ENCODE assay signal across 30 cellular contexts in genomic region chr13:101447852-101448251, GRCh38. TPM values are rescaled to one million over a fixed set of nuclear protein-coding genes. Genes with fewer than 3 reads are reported as not detected.
DNase-seq lines count a peak whose midpoint lies in the region; ATAC-seq, FAIRE-seq and TF ChIP-seq lines count a peak whose summit lies in the region.
"Had no signal": no experiment of that assay in that cellular context is flagged by ENCODE, and none has a peak within 500 bp of the region (broad histone marks: within the 10 kb centered on the region; RNA-seq: fewer than 3 reads in every experiment).

No MANE protein-coding gene starts in this region.

- H3K9me3 ChIP-seq in lower lobe of right lung: no peaks in the 10 kb centered on the region
- H3K9me3 ChIP-seq: ascending aorta, HAP-1, heart right ventricle, prostate gland, sigmoid colon had no signal

- H3K4me3 ChIP-seq in bronchial epithelial cell (ENCODE audit: low read depth, low read length): no peak overlapping the region
- H3K4me3 ChIP-seq in lower lobe of right lung: no peak overlapping the region
- H3K4me3 ChIP-seq: ascending aorta, HAP-1, heart right ventricle, prostate gland, sigmoid colon had no signal

- no peak for ATAC-seq in natural killer cell
- ATAC-seq in lower lobe of right lung: no peak
- ATAC-seq: activated CD8-positive, alpha-beta T cell treated with anti-CD3 and anti-CD28 coated beads, Interleukin-2, amount 10 ng/mL, durations not matched to agents 7 days and 5 days; heart right ventricle; left colon; PC-3; stimulated activated memory B cell treated with anti-CD40 and anti-IgM and Interleukin-4, amounts not matched to agents 10 μg/mL and 1 μg/mL and 100 μg/mL, for 72 hours had no signal

- H3K9me3 Mint-ChIP-seq in natural killer cell: peaks cover 4 to 7% of the 10 kb centered on the region in 2 donors
- H3K9me3 Mint-ChIP-seq: activated naive CD8-positive, alpha-beta T cell treated with anti-CD3 and anti-CD28 coated beads for 36 hours; naive B cell had no signal

- no peak overlapping the region for H3K4me3 Mint-ChIP-seq in natural killer cell
- H3K4me3 Mint-ChIP-seq: activated CD8-positive, alpha-beta T cell treated with anti-CD3 and anti-CD28 coated beads, Interleukin-2, amount 10 ng/mL, durations not matched to agents 7 days and 5 days; activated naive CD8-positive, alpha-beta T cell treated with anti-CD3 and anti-CD28 coated beads for 36 hours; naive B cell; stimulated activated memory B cell treated with anti-CD40 and anti-IgM and Interleukin-4, amounts not matched to agents 10 μg/mL and 1 μg/mL and 100 μg/mL, for 72 hours had no signal

- H3K4me1 ChIP-seq in lower lobe of right lung: no peaks in the 10 kb centered on the region
- H3K4me1 ChIP-seq: HAP-1, heart right ventricle, prostate gland, sigmoid colon had no signal

- no peak for TF ChIP-seq CTCF in bronchial epithelial cell (IDR thresholded peaks at IDR 0.05; ENCODE audit: insufficient read depth, low read length, severe bottlenecking)
- TF ChIP-seq CTCF in natural killer cell (IDR thresholded peaks at IDR 0.05): no peak
- no peak for TF ChIP-seq CTCF in lower lobe of right lung (IDR thresholded peaks at IDR 0.05)

- peaks cover 3 to 4% of the 10 kb centered on the region in 2 donors for H3K27me3 Mint-ChIP-seq in natural killer cell (ENCODE audit: low read depth in 2 of 2)

- H3K36me3 Mint-ChIP-seq in natural killer cell: no peaks in the 10 kb centered on the region
- H3K36me3 Mint-ChIP-seq: activated naive CD8-positive, alpha-beta T cell treated with anti-CD3 and anti-CD28 coated beads for 36 hours; naive B cell; stimulated activated memory B cell treated with anti-CD40 and anti-IgM and Interleukin-4, amounts not matched to agents 10 μg/mL and 1 μg/mL and 100 μg/mL, for 72 hours had no signal

- no peak for TF ChIP-seq EP300 in Ishikawa (IDR thresholded peaks at IDR 0.05; ENCODE audit: borderline replicate concordance)

- no peaks in the 10 kb centered on the region for H3K27me3 ChIP-seq in bronchial epithelial cell (ENCODE audit: control insufficient read depth, insufficient read depth, low read length)
- H3K27me3 ChIP-seq in lower lobe of right lung (ENCODE audit: low read depth): no peaks in the 10 kb centered on the region
- H3K27me3 ChIP-seq: ascending aorta, heart right ventricle, sigmoid colon had no signal

- H3K27ac ChIP-seq in lower lobe of right lung: no peak overlapping the region
- H3K27ac ChIP-seq: ascending aorta, C4-2B, heart right ventricle, prostate gland, sigmoid colon had no signal

- intact Hi-C loops in natural killer cell (cut with micrococcal nuclease): no loop called here
- intact Hi-C loops in lower lobe of right lung (cut with DNase I): no loop called here

- no peaks in the 10 kb centered on the region for H3K4me1 Mint-ChIP-seq in natural killer cell
- H3K4me1 Mint-ChIP-seq: activated naive CD8-positive, alpha-beta T cell treated with anti-CD3 and anti-CD28 coated beads for 36 hours; naive B cell; stimulated activated memory B cell treated with anti-CD40 and anti-IgM and Interleukin-4, amounts not matched to agents 10 μg/mL and 1 μg/mL and 100 μg/mL, for 72 hours had no signal

- no peak for TF ChIP-seq RAD21 in Ishikawa (IDR thresholded peaks at IDR 0.05; ENCODE audit: low read depth)

- FAIRE-seq in bronchial epithelial cell (lab: Jason Lieb, UNC): no peak
- FAIRE-seq: GM18507 had no signal

- peak; percentile 41 for DNase-seq in EL
- peak; percentile 3 for DNase-seq in bronchial epithelial cell (ENCODE audit: low read depth)
- DNase-seq in kidney tubule cell (ENCODE audit: low spot score): peak; percentile 21
- no peak for DNase-seq in HuH-7.5 (ENCODE audit: low spot score)
- no peak for DNase-seq in natural killer cell
- no peak for DNase-seq in lower lobe of right lung
- no peak for DNase-seq in NCI-H1436 treated with DMSO at 0.1 percent for 48 hours (lab: John Stamatoyannopoulos, UW)
- DNase-seq: activated CD8-positive, alpha-beta T cell treated with anti-CD3 and anti-CD28 coated beads, Interleukin-2, amount 10 ng/mL, durations not matched to agents 7 days and 5 days; activated naive CD8-positive, alpha-beta T cell treated with anti-CD3 and anti-CD28 coated beads for 36 hours; activated T-cell treated with anti-CD3 and anti-CD28 coated beads for 4 hours; DMS79; heart right ventricle; Kasumi-1; left colon; MV-4-11; naive B cell; NCI-H146; NCI-H510A; NK-92 treated with Interleukin-12 subunit alpha and Interleukin-12 subunit beta, amount 100 ng/mL, for 24 hours; PC-3; sigmoid colon; stimulated activated CD4-positive, alpha-beta T cell treated with anti-CD3 and anti-CD28 coated beads, Interleukin-4, amount 100 ng/mL, for 4 hours; T-helper 1 cell had no signal

- no peak overlapping the region for H3K27ac Mint-ChIP-seq in natural killer cell
- H3K27ac Mint-ChIP-seq: activated CD8-positive, alpha-beta T cell treated with anti-CD3 and anti-CD28 coated beads, Interleukin-2, amount 10 ng/mL, durations not matched to agents 7 days and 5 days; activated naive CD8-positive, alpha-beta T cell treated with anti-CD3 and anti-CD28 coated beads for 36 hours; naive B cell; stimulated activated memory B cell treated with anti-CD40 and anti-IgM and Interleukin-4, amounts not matched to agents 10 μg/mL and 1 μg/mL and 100 μg/mL, for 72 hours had no signal

- H3K36me3 ChIP-seq in bronchial epithelial cell (ENCODE audit: control insufficient read depth, insufficient read depth, low read length): no peaks in the 10 kb centered on the region
- no peaks in the 10 kb centered on the region for H3K36me3 ChIP-seq in lower lobe of right lung
- H3K36me3 ChIP-seq: ascending aorta, HAP-1, heart right ventricle, prostate gland, sigmoid colon had no signal

TF ChIP-seq in Ishikawa, 13 proteins besides CTCF, POLR2A, EP300 and RAD21:
- TF ChIP-seq REST (IDR thresholded peaks at IDR 0.05; ENCODE audit: low read depth) (peak; percentile 43; the same call in 1 of the 2 replicates), CEBPB (IDR thresholded peaks at IDR 0.05) (no peak)

RNA-seq across cellular contexts. Expression of gene ITGBL1, which starts 4.6 kb away (rescaled TPM):
- total RNA-seq in bronchial epithelial cell (0.13 and 1.1 TPM in 2 replicates), natural killer cell (not detected), lower lobe of right lung (9.5 TPM)
- total RNA-seq: activated CD8-positive, alpha-beta T cell treated with anti-CD3 and anti-CD28 coated beads, Interleukin-2, amount 10 ng/mL, durations not matched to agents 7 days and 5 days; activated naive CD8-positive, alpha-beta T cell treated with anti-CD3 and anti-CD28 coated beads for 36 hours had no signal

RNA-seq across cellular contexts. Expression of gene NALCN, which starts 31.5 kb away (rescaled TPM):
- 0.26 and 0.38 TPM in 2 replicates for total RNA-seq in bronchial epithelial cell
- total RNA-seq in natural killer cell: not detected
- total RNA-seq in lower lobe of right lung: 0.83 TPM
- total RNA-seq: activated CD8-positive, alpha-beta T cell treated with anti-CD3 and anti-CD28 coated beads, Interleukin-2, amount 10 ng/mL, durations not matched to agents 7 days and 5 days; activated naive CD8-positive, alpha-beta T cell treated with anti-CD3 and anti-CD28 coated beads for 36 hours had no signal

Comparison
In these comparisons a context has a peak if more than half of its experiments do, and no peak if none do; other contexts are left out.
1. DNase-seq: peak in EL (single experiment), bronchial epithelial cell (single experiment) and kidney tubule cell (single experiment); none in HuH-7.5 (single experiment), natural killer cell (single experiment), lower lobe of right lung (single experiment) and NCI-H1436 treated with DMSO at 0.1 percent for 48 hours (single experiment).